In genomic region chr20:8194721-8195120, GRCh38 we compare ENCODE assay signal across 25 cellular contexts.
DNase-seq lines count a peak whose midpoint lies in the region; FAIRE-seq and TF ChIP-seq lines count a peak whose summit lies in the region.
"Had no signal": no experiment of that assay in that cellular context is flagged by ENCODE, and none has a peak within 500 bp of the region (broad histone marks: within the 10 kb centered on the region; RNA-seq: fewer than 3 reads in every experiment).

No MANE protein-coding gene starts in this region.

- no peaks in the 10 kb centered on the region for H3K36me3 Mint-ChIP-seq in astrocyte (ENCODE audit: low read depth, unreplicated experiment)

- no peak for FAIRE-seq in astrocyte (lab: Jason Lieb, UNC)
- FAIRE-seq: A549, GM12891, RCC 7860 had no signal

- H3K4me1 Mint-ChIP-seq in astrocyte (ENCODE audit: low read depth, unreplicated experiment), result peaks cover 7% of the 10 kb centered on the region

- H3K4me1 ChIP-seq in astrocyte (ENCODE audit: insufficient read depth, low read length), result no peaks in the 10 kb centered on the region
- H3K4me1 ChIP-seq: A549 had no signal

- no peak overlapping the region for H3K4me3 Mint-ChIP-seq in astrocyte (ENCODE audit: unreplicated experiment)
- H3K4me3 Mint-ChIP-seq: CD8-positive, alpha-beta memory T cell had no signal

- H3K4me3 ChIP-seq in astrocyte (ENCODE audit: insufficient read depth, low read depth, low read length), result no peak overlapping the region
- H3K4me3 ChIP-seq: A549 had no signal

- TF ChIP-seq CTCF in AG09319 (IDR thresholded peaks at IDR 0.05; ENCODE audit: low read depth, low read length) (no peak), astrocyte (IDR thresholded peaks at IDR 0.05; ENCODE audit: insufficient read depth, low read depth, low read length) (no peak)

- no peaks in the 10 kb centered on the region for H3K27me3 Mint-ChIP-seq in astrocyte (ENCODE audit: low read depth, unreplicated experiment)
- H3K27me3 Mint-ChIP-seq: CD8-positive, alpha-beta memory T cell had no signal

- H3K4me2 ChIP-seq in astrocyte (ENCODE audit: low read length), result no peak overlapping the region
- H3K4me2 ChIP-seq: A549 had no signal

- peaks cover 2% of the 10 kb centered on the region for H3K9me3 ChIP-seq in astrocyte (ENCODE audit: insufficient read depth, low read depth, low read length)

- H3K36me3 ChIP-seq in astrocyte (ENCODE audit: insufficient read depth, low read length), result no peaks in the 10 kb centered on the region

- no peak overlapping the region for H3K27ac Mint-ChIP-seq in astrocyte (ENCODE audit: unreplicated experiment)
- H3K27ac Mint-ChIP-seq: CD8-positive, alpha-beta memory T cell had no signal

- H4K20me1 ChIP-seq in astrocyte (ENCODE audit: insufficient read depth, low read length), result no peaks in the 10 kb centered on the region

- H3K9me3 Mint-ChIP-seq in astrocyte (ENCODE audit: unreplicated experiment), result peaks cover 10% of the 10 kb centered on the region

- DNase-seq in AG09319 (ENCODE audit: extremely low read depth, low read depth), result peak; percentile 55
- peak; percentile 40 for DNase-seq in GM03348 (ENCODE audit: low spot score)
- DNase-seq in astrocyte (ENCODE audit: low read depth), result peak; percentile 27
- DNase-seq in fibroblast of peridontal ligament (ENCODE audit: extremely low read depth), result peak; percentile 87
- no peak for DNase-seq in activated effector memory CD4-positive, alpha-beta T cell treated with anti-CD3 and anti-CD28 coated beads, Interleukin-2, amount 50 U/mL, for 16 hours
- no peak for DNase-seq in stimulated activated CD4-positive, alpha-beta T cell treated with anti-CD3 and anti-CD28 coated beads, Interleukin-4, amount 100 ng/mL, for 1 hour
- no peak for DNase-seq in NCI-H69 (lab: John Stamatoyannopoulos, UW)
- no peak for DNase-seq in DMS79 (lab: John Stamatoyannopoulos, UW)
- DNase-seq: AML-193; CD8-positive, alpha-beta memory T cell; DMS53; GOT3; Karpas-422; NCI-H1694; NCI-H2081; NCI-H2171; NCI-H345; NCI-H524; NCI-H82; SHP77; SW 1271 had no signal

- no peaks in the 10 kb centered on the region for H3K79me2 ChIP-seq in astrocyte (ENCODE audit: insufficient read depth, low read length)

- H3K27me3 ChIP-seq in astrocyte (ENCODE audit: insufficient read depth, low read length), result no peaks in the 10 kb centered on the region

- H3K27ac ChIP-seq in astrocyte (ENCODE audit: low read depth, low read length), result no peak overlapping the region
- H3K27ac ChIP-seq: A549, C4-2B had no signal

- no peak overlapping the region for H3K9ac ChIP-seq in astrocyte (ENCODE audit: low read length)

- H2AFZ ChIP-seq in astrocyte (ENCODE audit: low read depth, low read length), result no peak overlapping the region

Comparison
In these comparisons a context has a peak if more than half of its experiments do, and no peak if none do; other contexts are left out.
1. DNase-seq: peak in AG09319 (single experiment), GM03348 (single experiment), astrocyte (single experiment) and fibroblast of peridontal ligament (single experiment); none in activated effector memory CD4-positive, alpha-beta T cell treated with anti-CD3 and anti-CD28 coated beads, Interleukin-2, amount 50 U/mL, for 16 hours (single experiment), stimulated activated CD4-positive, alpha-beta T cell treated with anti-CD3 and anti-CD28 coated beads, Interleukin-4, amount 100 ng/mL, for 1 hour (single experiment), NCI-H69 (single experiment) and DMS79 (single experiment).